In genomic region chr11:12893787-12894672, GRCh38 we compare ENCODE assay signal across 8 cellular contexts.
A peak's percentile ranks its signal among the peaks of the same experiment; 100 is the strongest.
DNase-seq lines count a peak whose midpoint lies in the region; ATAC-seq and TF ChIP-seq lines count a peak whose summit lies in the region.

No MANE protein-coding gene starts in this region.

- H3K9me3 ChIP-seq in osteoblast (ENCODE audit: low read depth, low read length): no peaks in the 10 kb centered on the region

- peak; percentile 47 for ATAC-seq in HG02759 (IDR thresholded peaks at IDR 0.05; ENCODE audit: unreplicated experiment)
- no peak for ATAC-seq in GM18873 (IDR thresholded peaks at IDR 0.05; ENCODE audit: low FRiP score, unreplicated experiment)
- no peak for ATAC-seq in HG03521 (IDR thresholded peaks at IDR 0.05; ENCODE audit: unreplicated experiment)

- no peak overlapping the region for H2AFZ ChIP-seq in osteoblast (ENCODE audit: low read length)

- peaks cover 44% of the 10 kb centered on the region for H3K79me2 ChIP-seq in osteoblast (ENCODE audit: insufficient read depth, low read length)

- peak overlapping the region; percentile 42 for H3K27ac ChIP-seq in osteoblast (ENCODE audit: low read depth, low read length)

- peak; percentile 65 for DNase-seq in DMS 273 (lab: John Stamatoyannopoulos, UW; ENCODE audit: unreplicated experiment)
- peak; percentile 42 for DNase-seq in NCI-H82 (lab: John Stamatoyannopoulos, UW)
- DNase-seq in activated T-cell treated with anti-CD3 and anti-CD28 coated beads for 24 hours (ENCODE audit: low read depth): peak; percentile 32
- DNase-seq in fibroblast of pulmonary artery (ENCODE audit: low read depth): peak; percentile 76
- peak; percentile 80 for DNase-seq in osteoblast (ENCODE audit: insufficient read length, low spot score, missing footprints)

- H3K4me1 ChIP-seq in osteoblast (ENCODE audit: insufficient read depth, low read length): peaks cover 25% of the 10 kb centered on the region

- H4K20me1 ChIP-seq in osteoblast (ENCODE audit: insufficient read depth, low read length): peaks cover 6% of the 10 kb centered on the region

- H3K27me3 ChIP-seq in osteoblast (ENCODE audit: insufficient read depth, low read length): no peaks in the 10 kb centered on the region

- no peak overlapping the region for H3K4me3 ChIP-seq in fibroblast of pulmonary artery (replicated peaks; ENCODE audit: low read depth, low read length)
- no peak overlapping the region for H3K4me3 ChIP-seq in osteoblast (ENCODE audit: insufficient read depth, low read length)

- TF ChIP-seq CTCF in fibroblast of pulmonary artery (IDR thresholded peaks at IDR 0.05; ENCODE audit: low read length, missing control alignments) (peak; percentile 86), osteoblast (IDR thresholded peaks at IDR 0.05; ENCODE audit: extremely low read depth, low read depth, low read length) (peak; percentile 95)

- H3K4me2 ChIP-seq in osteoblast (ENCODE audit: insufficient read depth, low read length): no peak overlapping the region

- peaks cover 48% of the 10 kb centered on the region for H3K36me3 ChIP-seq in osteoblast (ENCODE audit: insufficient read depth, low read length)
